ENCODE assay signal across 8 cellular contexts in genomic region chr12:123232807-123233504, GRCh38. TPM values are rescaled to one million over a fixed set of nuclear protein-coding genes. Genes with fewer than 3 reads are reported as not detected.
A peak's percentile ranks its signal among the peaks of the same experiment; 100 is the strongest.
DNase-seq lines count a peak whose midpoint lies in the region; ATAC-seq and TF ChIP-seq lines count a peak whose summit lies in the region.

A gene with protein sequence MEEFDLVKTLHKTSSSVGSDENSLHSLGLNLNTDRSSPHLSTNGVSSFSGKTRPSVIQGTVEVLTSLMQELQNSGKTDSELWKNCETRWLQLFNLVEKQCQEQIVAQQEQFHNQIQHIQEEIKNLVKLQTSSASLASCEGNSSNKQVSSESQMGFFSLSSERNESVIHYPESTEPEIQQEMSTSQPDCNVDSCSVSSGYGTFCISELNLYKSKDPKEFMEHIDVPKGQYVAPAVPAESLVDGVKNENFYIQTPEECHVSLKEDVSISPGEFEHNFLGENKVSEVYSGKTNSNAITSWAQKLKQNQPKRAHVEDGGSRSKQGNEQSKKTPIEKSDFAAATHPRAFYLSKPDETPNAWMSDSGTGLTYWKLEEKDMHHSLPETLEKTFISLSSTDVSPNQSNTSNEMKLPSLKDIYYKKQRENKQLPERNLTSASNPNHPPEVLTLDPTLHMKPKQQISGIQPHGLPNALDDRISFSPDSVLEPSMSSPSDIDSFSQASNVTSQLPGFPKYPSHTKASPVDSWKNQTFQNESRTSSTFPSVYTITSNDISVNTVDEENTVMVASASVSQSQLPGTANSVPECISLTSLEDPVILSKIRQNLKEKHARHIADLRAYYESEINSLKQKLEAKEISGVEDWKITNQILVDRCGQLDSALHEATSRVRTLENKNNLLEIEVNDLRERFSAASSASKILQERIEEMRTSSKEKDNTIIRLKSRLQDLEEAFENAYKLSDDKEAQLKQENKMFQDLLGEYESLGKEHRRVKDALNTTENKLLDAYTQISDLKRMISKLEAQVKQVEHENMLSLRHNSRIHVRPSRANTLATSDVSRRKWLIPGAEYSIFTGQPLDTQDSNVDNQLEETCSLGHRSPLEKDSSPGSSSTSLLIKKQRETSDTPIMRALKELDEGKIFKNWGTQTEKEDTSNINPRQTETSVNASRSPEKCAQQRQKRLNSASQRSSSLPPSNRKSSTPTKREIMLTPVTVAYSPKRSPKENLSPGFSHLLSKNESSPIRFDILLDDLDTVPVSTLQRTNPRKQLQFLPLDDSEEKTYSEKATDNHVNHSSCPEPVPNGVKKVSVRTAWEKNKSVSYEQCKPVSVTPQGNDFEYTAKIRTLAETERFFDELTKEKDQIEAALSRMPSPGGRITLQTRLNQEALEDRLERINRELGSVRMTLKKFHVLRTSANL (minus strand): TSS chr12:123233141. CDS start chr12:123230364, 2,777 bp downstream.
Gene MTRFR (plus strand): TSS chr12:123233436. CDS start chr12:123253675, 20,239 bp downstream.

- TF ChIP-seq CTCF in prostate gland (IDR thresholded peaks at IDR 0.05) = peak in 2 of 4 experiments; percentile 3 to 25

- TF ChIP-seq POLR2A in GM15510 (IDR thresholded peaks at IDR 0.05; ENCODE audit: borderline replicate concordance, extremely low read depth, insufficient read length) (peak; percentile 99), prostate gland (IDR thresholded peaks at IDR 0.05) (peak; percentile 70)

- intact Hi-C loops in left ventricle myocardium superior (cut with micrococcal nuclease) = loop anchor here (10.0 kb wide), 1 partner anchor 258 kb away; the partner anchor contains the start of gene OGFOD2
- intact Hi-C loops in prostate gland (cut with DNase I) = loop anchor here (2.0 to 10.0 kb wide), 4 partner anchors 82 to 368 kb away; partner anchors contain the start of genes ARL6IP4 and PITPNM2

- H3K36me3 Mint-ChIP-seq in T-helper 17 cell (ENCODE audit: low read depth) = peaks cover 4% of the 10 kb centered on the region

- H3K27ac ChIP-seq in prostate gland (peak within 1 kb of the TSS; percentile 85 to 89), urinary bladder (ENCODE audit: low read depth) (peak within 1 kb of the TSS; percentile 85)

- DNase-seq in NCI-H1694 treated with DMSO at 0.1 percent for 48 hours (lab: John Stamatoyannopoulos, UW) (peak; percentile 99), T-helper 17 cell (peak; percentile 95 to 98 (median 98)), amygdala (lab: John Stamatoyannopoulos, UW) (peak; percentile 89 to 100 (median 98)), left ventricle myocardium superior (peak; percentile 99), prostate gland (ENCODE audit: low spot score) (peak; percentile 99)

- H3K4me3 ChIP-seq in prostate gland (peak within 1 kb of the TSS; percentile 55 to 73), urinary bladder (ENCODE audit: low read depth, low read length) (peak within 1 kb of the TSS; percentile 80)

- peak within 1 kb of the TSS; percentile 100 for H3K27ac Mint-ChIP-seq in T-helper 17 cell

- 0% methylated on average over 51 of the region's 66 CpGs for WGBS in prostate gland
- WGBS in urinary bladder = under 1% methylated on average over 66 of the region's 66 CpGs

- H3K9me3 ChIP-seq in T-helper 17 cell (ENCODE audit: control insufficient read depth, low read length, poor library complexity, severe bottlenecking) (no peaks in the 10 kb centered on the region), prostate gland (no peaks in the 10 kb centered on the region)

- no peaks in the 10 kb centered on the region for H3K27me3 ChIP-seq in prostate gland (replicated peaks; ENCODE audit: insufficient read depth)

- H3K27me3 Mint-ChIP-seq in T-helper 17 cell = no peaks in the 10 kb centered on the region

- H3K4me1 Mint-ChIP-seq in T-helper 17 cell = peaks cover 53% of the 10 kb centered on the region

- H3K4me1 ChIP-seq in prostate gland (replicated peaks) = peaks cover 16% of the 10 kb centered on the region
- peaks cover 1% of the 10 kb centered on the region for H3K4me1 ChIP-seq in urinary bladder (ENCODE audit: insufficient read depth)

- ATAC-seq in HG02885 (IDR thresholded peaks at IDR 0.05; ENCODE audit: poor library complexity, unreplicated experiment) = peak; percentile 86
- ATAC-seq in T-helper 17 cell = peak; percentile 93
- ATAC-seq in left ventricle myocardium superior = peak; percentile 99

- H3K4me3 Mint-ChIP-seq in T-helper 17 cell = peak within 1 kb of the TSS; percentile 99

- H3K36me3 ChIP-seq in prostate gland (no peaks in the 10 kb centered on the region), urinary bladder (ENCODE audit: insufficient read depth) (no peaks in the 10 kb centered on the region)

RNA-seq across cellular contexts. Expression of the first gene that starts in this region (rescaled TPM):
- 10 to 100 TPM; 57.7 to 68.3 TPM for total RNA-seq in T-helper 17 cell
- total RNA-seq in left ventricle myocardium superior = 27.7 TPM
- total RNA-seq in prostate gland = 10 to 100 TPM; 24.3 to 25.0 TPM
- total RNA-seq in urinary bladder = 88.8 TPM
- polyA plus RNA-seq in urinary bladder = 6.2 TPM

RNA-seq across cellular contexts. Expression of gene MTRFR, which starts in this region (rescaled TPM):
- total RNA-seq in T-helper 17 cell (10 to 100 TPM; 23.2 to 24.5 TPM), left ventricle myocardium superior (9.6 TPM), prostate gland (10 to 100 TPM; 18.3 to 26.7 TPM), urinary bladder (16.4 TPM)
- 11.8 TPM for polyA plus RNA-seq in urinary bladder

Comparison
In these comparisons a context has a peak if more than half of its experiments do, and no peak if none do; other contexts are left out.
1. Peak in every context shown above with its lines: DNase-seq, ATAC-seq, H3K4me3 ChIP-seq and H3K27ac ChIP-seq.